Comparison of ENCODE assay signal across 30 cellular contexts in the genomic region with DNA sequence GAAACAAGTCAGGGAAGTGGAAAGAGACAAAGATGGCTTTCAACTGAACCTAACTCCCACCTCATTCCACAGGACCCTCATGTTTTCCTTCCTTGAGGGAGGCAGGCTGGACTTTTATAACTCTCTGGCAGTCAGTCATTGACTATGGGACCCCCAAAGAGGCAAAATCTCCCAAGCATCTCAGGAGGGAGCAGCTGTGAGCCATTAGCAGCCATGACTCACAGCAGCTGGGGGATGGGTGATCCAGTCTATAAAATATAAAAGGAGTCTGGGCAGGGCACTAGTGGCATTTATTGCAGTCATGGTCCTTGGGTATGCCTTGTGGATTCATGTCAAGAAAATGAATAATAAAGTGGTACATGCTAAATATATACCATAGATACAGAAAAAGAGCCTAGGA.
"Had no signal": no experiment of that assay in that cellular context is flagged by ENCODE, and none has a peak within 500 bp of the region (broad histone marks: within the 10 kb centered on the region; RNA-seq: fewer than 3 reads in every experiment).

No MANE protein-coding gene starts in this region.

- H3K79me2 ChIP-seq: parathyroid adenoma had no signal

- H3K27me3 Mint-ChIP-seq: natural killer cell treated with Interleukin-12 subunit alpha and Interleukin-12 subunit beta and Interleukin-15 and Interleukin-18, amount 100 ng/mL, for 72 hours; stimulated activated memory B cell treated with anti-CD40 and anti-IgM and Interleukin-4, amounts not matched to agents 10 μg/mL and 1 μg/mL and 100 μg/mL, for 72 hours; stimulated activated naive CD8-positive, alpha-beta T cell treated with anti-CD3 and anti-CD28 coated beads, Interleukin-15, amount 100 ng/mL, for 72 hours had no signal

- H2AFZ ChIP-seq: parathyroid adenoma had no signal

- H3K27ac ChIP-seq: ovary, parathyroid adenoma, psoas muscle, right lobe of liver, sigmoid colon, suprapubic skin, testis, tibial artery, transverse colon, upper lobe of right lung, uterus had no signal

- H3K9ac ChIP-seq: parathyroid adenoma had no signal

- H3K9me3 Mint-ChIP-seq: type B pancreatic cell had no signal

- H3K4me3 Mint-ChIP-seq: naive thymus-derived CD8-positive, alpha-beta T cell; natural killer cell treated with Interleukin-12 subunit alpha and Interleukin-12 subunit beta and Interleukin-15 and Interleukin-18, amount 100 ng/mL, for 72 hours; nephron progenitor cell; neural crest cell; stimulated activated memory B cell treated with anti-CD40 and anti-IgM and Interleukin-4, amounts not matched to agents 10 μg/mL and 1 μg/mL and 100 μg/mL, for 72 hours; stimulated activated naive CD8-positive, alpha-beta T cell treated with anti-CD3 and anti-CD28 coated beads, Interleukin-15, amount 100 ng/mL, for 72 hours; type B pancreatic cell had no signal

- H3K36me3 Mint-ChIP-seq: natural killer cell treated with Interleukin-12 subunit alpha and Interleukin-12 subunit beta and Interleukin-15 and Interleukin-18, amount 100 ng/mL, for 72 hours; stimulated activated memory B cell treated with anti-CD40 and anti-IgM and Interleukin-4, amounts not matched to agents 10 μg/mL and 1 μg/mL and 100 μg/mL, for 72 hours; type B pancreatic cell had no signal

- FAIRE-seq: small intestine had no signal

- H3K27ac Mint-ChIP-seq: naive thymus-derived CD8-positive, alpha-beta T cell; natural killer cell treated with Interleukin-12 subunit alpha and Interleukin-12 subunit beta and Interleukin-15 and Interleukin-18, amount 100 ng/mL, for 72 hours; nephron progenitor cell; progenitor cell of endocrine pancreas; stimulated activated memory B cell treated with anti-CD40 and anti-IgM and Interleukin-4, amounts not matched to agents 10 μg/mL and 1 μg/mL and 100 μg/mL, for 72 hours; stimulated activated naive CD8-positive, alpha-beta T cell treated with anti-CD3 and anti-CD28 coated beads, Interleukin-15, amount 100 ng/mL, for 72 hours; type B pancreatic cell had no signal

- H3K27me3 ChIP-seq: ovary, right lobe of liver, sigmoid colon, suprapubic skin, testis, tibial artery, transverse colon, uterus had no signal

- H3K36me3 ChIP-seq: ovary, right lobe of liver, sigmoid colon, suprapubic skin, tibial artery, transverse colon, upper lobe of right lung, uterus had no signal

- H3K4me3 ChIP-seq: ovary, psoas muscle, right lobe of liver, sigmoid colon, suprapubic skin, testis, tibial artery, transverse colon, upper lobe of right lung, uterus had no signal

- H3K4me1 ChIP-seq: parathyroid adenoma, psoas muscle, right lobe of liver, sigmoid colon, suprapubic skin, testis, tibial artery, transverse colon, upper lobe of right lung, uterus had no signal

- DNase-seq: naive thymus-derived CD8-positive, alpha-beta T cell; nephron progenitor cell; occipital lobe; ovary; posterior cingulate gyrus; psoas muscle; right cardiac atrium; right lobe of liver; sigmoid colon; small intestine; stimulated activated CD4-positive, alpha-beta T cell treated with anti-CD3 and anti-CD28 coated beads, Interleukin-1b, Interleukin-23, amount 100 ng/mL, for 48 hours; stimulated activated CD4-positive, alpha-beta T cell treated with anti-CD3 and anti-CD28 coated beads, Interleukin-4, amount 100 ng/mL, for 1 hour; stimulated activated CD4-positive, alpha-beta T cell treated with anti-CD3 and anti-CD28 coated beads, Interleukin-4, amount 100 ng/mL, for 4 hours; stimulated activated CD8-positive, alpha-beta memory T cell treated with anti-CD3 and anti-CD28 coated beads, Interleukin-4, amount 100 ng/mL, for 48 hours; stimulated activated naive CD4-positive, alpha-beta T cell; stimulated activated naive CD8-positive, alpha-beta T cell treated with anti-CD3 and anti-CD28 coated beads, Interleukin-15, amount 100 ng/mL, for 72 hours; stimulated activated naive CD8-positive, alpha-beta T cell treated with anti-CD3 and anti-CD28 coated beads, Interleukin-15, Interleukin-2, amounts not matched to agents 100 U/mL and 50 U/mL, for 24 hours; substantia nigra; testis; tibial artery; transverse colon; upper lobe of right lung; uterus had no signal

- H3K4me1 Mint-ChIP-seq: naive thymus-derived CD8-positive, alpha-beta T cell; nephron progenitor cell; neural crest cell; stimulated activated memory B cell treated with anti-CD40 and anti-IgM and Interleukin-4, amounts not matched to agents 10 μg/mL and 1 μg/mL and 100 μg/mL, for 72 hours; stimulated activated naive CD8-positive, alpha-beta T cell treated with anti-CD3 and anti-CD28 coated beads, Interleukin-15, amount 100 ng/mL, for 72 hours had no signal

- H3K9me3 ChIP-seq: ovary, right lobe of liver, sigmoid colon, suprapubic skin, testis, transverse colon, upper lobe of right lung, uterus had no signal
